ENCODE assay signal across 2 cellular contexts in genomic region chr10:121556448-121556847, GRCh38.
TF ChIP-seq lines count a peak whose summit lies in the region.

No MANE protein-coding gene starts in this region.

TF ChIP-seq in SK-N-SH, 30 proteins besides CTCF, POLR2A, EP300 and RAD21 (continued from another document):
- no peak for TF ChIP-seq RXRA (IDR thresholded peaks at IDR 0.05; ENCODE audit: borderline replicate concordance, low read depth)

TF ChIP-seq in SK-N-SH treated with all-trans-retinoic acid at 6 μM for 48 hours, 23 proteins besides CTCF, POLR2A, EP300 and RAD21 (continued from another document):
- TF ChIP-seq PATZ1 (CRISPR knock-in tag; IDR thresholded peaks at IDR 0.05; ENCODE audit: borderline replicate concordance): no peak
- TF ChIP-seq SNAI2 (CRISPR knock-in tag; IDR thresholded peaks at IDR 0.05): no peak
- no peak for TF ChIP-seq ZNF565 (CRISPR knock-in tag; conservative IDR thresholded peaks at IDR 0.05; ENCODE audit: low read depth)
- TF ChIP-seq ESRRG (CRISPR knock-in tag; IDR thresholded peaks at IDR 0.05): no peak
- no peak for TF ChIP-seq ZNF70 (CRISPR knock-in tag; IDR thresholded peaks at IDR 0.05)
- TF ChIP-seq ZFP30 (CRISPR knock-in tag; IDR thresholded peaks at IDR 0.05): no peak
- TF ChIP-seq OSR1 (CRISPR knock-in tag; IDR thresholded peaks at IDR 0.05): no peak
- TF ChIP-seq POU6F1 (CRISPR knock-in tag; IDR thresholded peaks at IDR 0.05; ENCODE audit: borderline replicate concordance, low read depth): no peak
- no peak for TF ChIP-seq TSHZ2 (CRISPR knock-in tag; IDR thresholded peaks at IDR 0.05)
- TF ChIP-seq CSDC2 (CRISPR knock-in tag; IDR thresholded peaks at IDR 0.05): no peak
- no peak for TF ChIP-seq BACH2 (CRISPR knock-in tag; IDR thresholded peaks at IDR 0.05; ENCODE audit: borderline replicate concordance)
